ENCODE assay signal across 20 cellular contexts in genomic region chr9:71592400-71592799, GRCh38.
DNase-seq lines count a peak whose midpoint lies in the region; ATAC-seq, FAIRE-seq and TF ChIP-seq lines count a peak whose summit lies in the region.
"Had no signal": no experiment of that assay in that cellular context is flagged by ENCODE, and none has a peak within 500 bp of the region (broad histone marks: within the 10 kb centered on the region; RNA-seq: fewer than 3 reads in every experiment).

No MANE protein-coding gene starts in this region.

- H3K4me3 ChIP-seq in astrocyte (ENCODE audit: insufficient read depth, low read depth, low read length) = no peak overlapping the region
- H3K4me3 ChIP-seq in left ventricle myocardium inferior = no peak overlapping the region
- no peak overlapping the region for H3K4me3 ChIP-seq in tibial artery

- TF ChIP-seq CTCF in astrocyte (IDR thresholded peaks at IDR 0.05; ENCODE audit: insufficient read depth, low read depth, low read length) (no peak), left ventricle myocardium inferior (IDR thresholded peaks at IDR 0.05; ENCODE audit: borderline replicate concordance) (no peak), tibial artery (IDR thresholded peaks at IDR 0.05) (no peak), progenitor cell of endocrine pancreas (IDR thresholded peaks at IDR 0.05; ENCODE audit: unreplicated experiment) (no peak)

- H3K27ac ChIP-seq in astrocyte (ENCODE audit: low read depth, low read length) (no peak overlapping the region), left ventricle myocardium inferior (replicated peaks) (no peak overlapping the region), tibial artery (no peak overlapping the region)

- no peak for ATAC-seq in HG03280 (IDR thresholded peaks at IDR 0.05; ENCODE audit: unreplicated experiment)
- ATAC-seq: HCT116, Panc1 had no signal

- H3K36me3 Mint-ChIP-seq in astrocyte (ENCODE audit: low read depth, unreplicated experiment) = no peaks in the 10 kb centered on the region
- no peaks in the 10 kb centered on the region for H3K36me3 Mint-ChIP-seq in progenitor cell of endocrine pancreas (ENCODE audit: insufficient read depth)

- no peak for FAIRE-seq in astrocyte (lab: Jason Lieb, UNC)
- FAIRE-seq: G401.6, GM12892, GM19239 had no signal

- H3K27me3 Mint-ChIP-seq in astrocyte (ENCODE audit: low read depth, unreplicated experiment) (no peaks in the 10 kb centered on the region), progenitor cell of endocrine pancreas (no peaks in the 10 kb centered on the region)

- no peaks in the 10 kb centered on the region for H3K79me2 ChIP-seq in astrocyte (ENCODE audit: insufficient read depth, low read length)

- intact Hi-C loops in left ventricle myocardium inferior (cut with micrococcal nuclease) = no loop called here
- intact Hi-C loops in tibial artery (cut with DNase I; ENCODE audit: low total_unique reads) = no loop called here

- H3K4me1 Mint-ChIP-seq in astrocyte (ENCODE audit: low read depth, unreplicated experiment) = peaks cover 14% of the 10 kb centered on the region
- peaks cover 7% of the 10 kb centered on the region for H3K4me1 Mint-ChIP-seq in progenitor cell of endocrine pancreas (ENCODE audit: low read depth)

- no peaks in the 10 kb centered on the region for H3K36me3 ChIP-seq in astrocyte (ENCODE audit: insufficient read depth, low read length)
- H3K36me3 ChIP-seq in left ventricle myocardium inferior = no peaks in the 10 kb centered on the region
- no peaks in the 10 kb centered on the region for H3K36me3 ChIP-seq in tibial artery

- H3K9me3 ChIP-seq in astrocyte (ENCODE audit: insufficient read depth, low read depth, low read length) (no peaks in the 10 kb centered on the region), left ventricle myocardium inferior (replicated peaks) (no peaks in the 10 kb centered on the region), tibial artery (no peaks in the 10 kb centered on the region)

- H2AFZ ChIP-seq in astrocyte (ENCODE audit: low read depth, low read length) = no peak overlapping the region

- no peak overlapping the region for H3K4me2 ChIP-seq in astrocyte (ENCODE audit: low read length)

- H3K4me3 Mint-ChIP-seq in astrocyte (ENCODE audit: unreplicated experiment) = no peak overlapping the region
- H3K4me3 Mint-ChIP-seq in progenitor cell of endocrine pancreas (ENCODE audit: low read depth) = no peak overlapping the region

- H3K9me3 Mint-ChIP-seq in astrocyte (ENCODE audit: unreplicated experiment) = peaks cover 3% of the 10 kb centered on the region
- peaks cover 4% of the 10 kb centered on the region for H3K9me3 Mint-ChIP-seq in progenitor cell of endocrine pancreas (ENCODE audit: low read depth)

- H3K27ac Mint-ChIP-seq in astrocyte (ENCODE audit: unreplicated experiment) = no peak overlapping the region
- no peak overlapping the region for H3K27ac Mint-ChIP-seq in progenitor cell of endocrine pancreas

- no peaks in the 10 kb centered on the region for H4K20me1 ChIP-seq in astrocyte (ENCODE audit: insufficient read depth, low read length)

- H3K27me3 ChIP-seq in astrocyte (ENCODE audit: insufficient read depth, low read length) = no peaks in the 10 kb centered on the region
- H3K27me3 ChIP-seq in left ventricle myocardium inferior (ENCODE audit: low read depth) = peaks cover 20% of the 10 kb centered on the region
- no peaks in the 10 kb centered on the region for H3K27me3 ChIP-seq in tibial artery

- H3K9ac ChIP-seq in astrocyte (ENCODE audit: low read length) = no peak overlapping the region

- H3K4me1 ChIP-seq in astrocyte (ENCODE audit: insufficient read depth, low read length) (peaks cover 3% of the 10 kb centered on the region), left ventricle myocardium inferior (no peaks in the 10 kb centered on the region), tibial artery (no peaks in the 10 kb centered on the region)

- DNase-seq in AG08395 (ENCODE audit: low spot score) (peak; percentile 18), HT1080 (ENCODE audit: low read depth) (peak; percentile 7), astrocyte (ENCODE audit: low read depth) (peak; percentile 20), iris pigment epithelial cell (ENCODE audit: low read depth) (peak; percentile 49), left ventricle myocardium inferior (no peak), tibial artery (no peak), progenitor cell of endocrine pancreas (ENCODE audit: low spot score, unreplicated experiment) (no peak)
- DNase-seq: 8988T, C1 segment of cervical spinal cord, DMS153, NCI-H1105 treated with DMSO at 0.1 percent for 48 hours, NCI-H187 treated with DMSO at 0.1 percent for 48 hours, NCI-H774, SIG-M5 had no signal

Comparison
In these comparisons a context has a peak if more than half of its experiments do, and no peak if none do; other contexts are left out.
1. DNase-seq: peak in AG08395 (single experiment), HT1080 (single experiment), astrocyte (single experiment) and iris pigment epithelial cell (single experiment); none in left ventricle myocardium inferior (single experiment), tibial artery (0 of 2) and progenitor cell of endocrine pancreas (single experiment).